Comparison of ENCODE assay signal across 18 cellular contexts in the genomic region with DNA sequence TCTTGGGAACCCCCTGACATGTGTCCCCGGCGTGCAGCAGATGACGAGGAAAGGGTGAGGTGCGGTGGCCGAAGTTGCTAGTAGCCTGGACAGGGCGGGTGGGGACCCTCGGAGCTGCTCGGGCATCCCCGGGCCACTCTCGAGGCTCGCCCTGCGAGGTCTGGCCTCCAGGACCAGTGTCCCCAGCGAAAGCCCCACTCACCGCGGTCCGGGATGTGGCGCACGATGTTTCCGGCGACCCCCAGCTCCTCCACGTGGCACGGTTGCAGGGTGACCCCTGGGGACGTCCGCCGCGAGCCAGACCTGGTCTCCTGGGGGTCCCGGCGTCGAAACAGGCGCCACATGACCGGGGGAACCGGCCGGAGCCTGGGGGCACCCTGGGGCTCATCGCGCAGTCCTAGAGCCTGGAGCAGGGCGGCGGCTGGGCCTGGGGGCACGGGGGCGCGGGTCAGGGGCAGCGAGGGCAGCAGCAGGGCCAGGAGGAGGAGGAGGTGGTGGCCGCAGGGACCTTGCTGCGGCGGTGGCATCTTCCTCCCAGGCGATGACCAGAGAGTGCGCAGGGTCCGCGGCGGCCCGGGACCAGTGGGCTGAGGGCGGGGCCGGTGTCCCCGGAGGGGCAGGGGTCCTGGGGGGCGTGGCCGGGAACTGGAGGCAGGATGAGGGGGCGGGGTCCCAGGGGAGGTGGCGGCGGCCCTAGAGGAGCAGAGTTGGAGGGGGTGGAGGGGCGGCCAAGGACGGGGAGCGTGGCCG. TPM values are rescaled to one million over a fixed set of nuclear protein-coding genes. Genes with fewer than 3 reads are reported as not detected.
"Had no signal": no experiment of that assay in that cellular context is flagged by ENCODE, and none has a peak within 500 bp of the region (broad histone marks: within the 10 kb centered on the region; RNA-seq: fewer than 3 reads in every experiment).

No MANE protein-coding gene starts in this region.

- H3K36me3 Mint-ChIP-seq: natural killer cell had no signal

- H3K9me3 Mint-ChIP-seq: activated naive CD8-positive, alpha-beta T cell treated with anti-CD3 and anti-CD28 coated beads, Interleukin-2, amount 10 ng/mL, durations not matched to agents 7 days and 5 days; central memory CD8-positive, alpha-beta T cell; memory B cell; natural killer cell had no signal

- DNase-seq: activated CD4-positive, alpha-beta T cell treated with anti-CD3 and anti-CD28 coated beads, Interleukin-2, amount 50 U/mL, for 1 hour; activated CD8-positive, alpha-beta memory T cell treated with anti-CD3 and anti-CD28 coated beads for 24 hours; activated naive CD4-positive, alpha-beta T cell; activated naive CD8-positive, alpha-beta T cell treated with anti-CD3 and anti-CD28 coated beads, Interleukin-2, amount 10 ng/mL, durations not matched to agents 7 days and 5 days; brain microvascular endothelial cell; effector memory CD4-positive, alpha-beta T cell; head of caudate nucleus; islet precursor cell; natural killer cell; stomach; testis had no signal

- H3K27me3 Mint-ChIP-seq: central memory CD8-positive, alpha-beta T cell had no signal

- ATAC-seq: activated CD4-positive, CD25-positive, alpha-beta regulatory T cell treated with anti-CD3 and anti-CD28 coated beads, Interleukin-2, amount 50 U/mL, for 24 hours; right cardiac atrium had no signal

- H3K4me2 ChIP-seq: smooth muscle cell had no signal

- H3K9me3 ChIP-seq: stomach, testis, upper lobe of left lung had no signal

- H3K4me3 Mint-ChIP-seq: activated naive CD8-positive, alpha-beta T cell treated with anti-CD3 and anti-CD28 coated beads, Interleukin-2, amount 10 ng/mL, durations not matched to agents 7 days and 5 days had no signal

- H3K27me3 ChIP-seq: testis had no signal

- H3K27ac ChIP-seq: brain microvascular endothelial cell, epithelial cell of prostate, stomach, upper lobe of left lung had no signal

- H3K27ac Mint-ChIP-seq: activated naive CD8-positive, alpha-beta T cell treated with anti-CD3 and anti-CD28 coated beads, Interleukin-2, amount 10 ng/mL, durations not matched to agents 7 days and 5 days had no signal

- H3K4me3 ChIP-seq: smooth muscle cell, testis, upper lobe of left lung had no signal

RNA-seq across cellular contexts. Expression of gene CERS1, which starts 26.0 kb away (rescaled TPM):
- total RNA-seq: activated naive CD8-positive, alpha-beta T cell treated with anti-CD3 and anti-CD28 coated beads, Interleukin-2, amount 10 ng/mL, durations not matched to agents 7 days and 5 days; natural killer cell had no signal
